Comparison of ENCODE assay signal across 11 cellular contexts in the genomic region with DNA sequence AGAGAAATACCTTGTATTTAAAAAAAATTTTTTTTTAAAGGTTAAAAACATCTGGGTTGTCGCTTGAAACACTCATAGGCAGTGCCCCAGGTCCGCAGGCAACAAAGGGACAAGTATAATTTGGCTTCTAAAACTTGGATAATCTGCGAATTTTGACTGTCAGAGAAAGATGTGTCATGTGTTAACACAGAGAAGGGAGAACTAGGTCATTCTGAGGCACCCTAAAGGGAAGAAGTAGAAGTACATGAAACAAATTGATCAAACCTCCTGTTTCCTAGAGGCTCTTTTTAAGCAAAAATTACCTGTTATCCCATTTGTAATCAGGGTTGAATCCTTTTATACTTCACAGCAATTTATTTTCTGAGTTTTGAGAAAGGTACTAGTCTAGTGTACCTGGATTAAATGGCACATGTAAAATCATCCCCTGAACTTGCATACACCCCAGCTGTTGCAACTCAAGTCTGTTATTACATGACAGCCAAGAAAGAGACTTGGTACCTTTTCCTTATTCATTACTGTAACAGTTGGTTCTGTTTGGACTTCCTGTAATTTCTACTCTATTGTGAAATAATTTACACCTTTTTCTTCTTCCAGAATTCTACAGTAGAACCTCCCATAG. TPM values are rescaled to one million over a fixed set of nuclear protein-coding genes. Genes with fewer than 3 reads are reported as not detected.
DNase-seq lines count a peak whose midpoint lies in the region; ATAC-seq and TF ChIP-seq lines count a peak whose summit lies in the region.
"Had no signal": no experiment of that assay in that cellular context is flagged by ENCODE, and none has a peak within 500 bp of the region (broad histone marks: within the 10 kb centered on the region; RNA-seq: fewer than 3 reads in every experiment).

No MANE protein-coding gene starts in this region.

- TF ChIP-seq CTCF in body of pancreas (IDR thresholded peaks at IDR 0.05), result no peak

- ATAC-seq in body of pancreas, result no peak
- no peak for ATAC-seq in HG03342 (IDR thresholded peaks at IDR 0.05; ENCODE audit: unreplicated experiment)
- no peak for ATAC-seq in GM21576 (IDR thresholded peaks at IDR 0.05; ENCODE audit: unreplicated experiment)
- ATAC-seq: stimulated activated naive B cell treated with anti-CD40 and anti-IgM and Interleukin-4, amounts not matched to agents 10 μg/mL and 1 μg/mL and 100 μg/mL, for 72 hours had no signal

- H3K4me1 ChIP-seq in body of pancreas (peaks cover 22% of the 10 kb centered on the region), neuron (ENCODE audit: insufficient read depth, low read length) (peaks cover 7% of the 10 kb centered on the region)

- H3K27me3 ChIP-seq in body of pancreas (no peaks in the 10 kb centered on the region), neuron (ENCODE audit: insufficient read depth, low read length) (no peaks in the 10 kb centered on the region)

- peak overlapping the region in 3 of 4 donors; percentile 89 to 98 (median 97) for H3K27ac ChIP-seq in body of pancreas

- H3K4me3 ChIP-seq in body of pancreas (no peak overlapping the region), neuron (ENCODE audit: low read length) (no peak overlapping the region)

- no peaks in the 10 kb centered on the region for H3K36me3 ChIP-seq in body of pancreas (replicated peaks in 1 of 2; ENCODE audit: insufficient read depth in 1 of 2, low read depth in 2 of 2)
- H3K36me3 ChIP-seq in neuron (ENCODE audit: insufficient read depth, low read length), result peaks cover 2% of the 10 kb centered on the region

- H3K9me3 ChIP-seq in body of pancreas (no peaks in the 10 kb centered on the region), neuron (ENCODE audit: low read length) (peaks cover 2% of the 10 kb centered on the region)

- no peak for TF ChIP-seq POLR2A in body of pancreas (IDR thresholded peaks at IDR 0.05)

- peak overlapping the region; percentile 81 for H2AFZ ChIP-seq in neuron (ENCODE audit: low read depth, low read length)

- WGBS in body of pancreas, 2 donors, result 77 to 78% methylated on average over 3 of the region's 3 CpGs

- DNase-seq in H4 (ENCODE audit: low spot score) (peak; percentile 16), NOMO-1 (lab: John Stamatoyannopoulos, UW; ENCODE audit: unreplicated experiment in 2 of 2) (peak; percentile 30 to 31), body of pancreas (no peak), C1 segment of cervical spinal cord (lab: John Stamatoyannopoulos, UW) (no peak), OCI-M2 (lab: John Stamatoyannopoulos, UW; ENCODE audit: unreplicated experiment) (no peak)
- DNase-seq: effector CD4-positive, alpha-beta T cell; stimulated activated naive B cell treated with anti-CD40 and anti-IgM and Interleukin-4, amounts not matched to agents 10 μg/mL and 1 μg/mL and 100 μg/mL, for 72 hours; T-helper 9 cell had no signal

- intact Hi-C loops in body of pancreas (cut with DNase I), result loop anchor here (10.0 kb wide), 1 partner anchor 47 kb away; a partner anchor contains a TSS

RNA-seq across cellular contexts. Expression of a gene that starts 1.7 kb away (rescaled TPM):
- 9.1 and 22.8 TPM in 2 replicates for total RNA-seq in H4 (2014; rRNA removed; shearing (Covaris generic))
- total RNA-seq in body of pancreas, result 10 to 100 TPM in 1 of 2 donors, 1 to 10 TPM in 1; 6.7 to 11.5 TPM

RNA-seq across cellular contexts. Expression of a gene that starts 48.0 kb away (rescaled TPM):
- total RNA-seq in H4 (2014; rRNA removed; shearing (Covaris generic)), result 104 and 124 TPM in 2 replicates
- total RNA-seq in body of pancreas, result 100 to 1,000 TPM in 1 of 2 donors, 10 to 100 TPM in 1; 90.5 to 308 TPM

Comparison
In these comparisons a context has a peak if more than half of its experiments do, and no peak if none do; other contexts are left out.
1. DNase-seq: peak in H4 (single experiment) and NOMO-1 (2 of 2); none in body of pancreas (0 of 4), C1 segment of cervical spinal cord (0 of 14) and OCI-M2 (single experiment).